ENCODE assay signal across 27 cellular contexts in genomic region chr9:136219276-136219675, GRCh38. TPM values are rescaled to one million over a fixed set of nuclear protein-coding genes. Genes with fewer than 3 reads are reported as not detected.
DNase-seq lines count a peak whose midpoint lies in the region; ATAC-seq, FAIRE-seq and TF ChIP-seq lines count a peak whose summit lies in the region.
"Had no signal": no experiment of that assay in that cellular context is flagged by ENCODE, and none has a peak within 500 bp of the region (broad histone marks: within the 10 kb centered on the region; RNA-seq: fewer than 3 reads in every experiment).

No MANE protein-coding gene starts in this region.

- ATAC-seq in HG03521 (IDR thresholded peaks at IDR 0.05; ENCODE audit: unreplicated experiment) = no peak
- ATAC-seq: heart left ventricle had no signal

- no peak for TF ChIP-seq CTCF in AG09309 (IDR thresholded peaks at IDR 0.05; ENCODE audit: control insufficient read depth, insufficient read depth, low read depth, low read length, missing control alignments)
- TF ChIP-seq CTCF in RWPE1 (conservative IDR thresholded peaks at IDR 0.05; ENCODE audit: low read depth) = no peak
- TF ChIP-seq CTCF in fibroblast of lung (conservative IDR thresholded peaks at IDR 0.05 in 1 of 2, IDR thresholded peaks at IDR 0.05 in 1 of 2; ENCODE audit: low read depth in 1 of 2, low read length in 2 of 2) = no peak
- TF ChIP-seq CTCF in GM10248 (IDR thresholded peaks at IDR 0.05; ENCODE audit: control extremely low read depth, extremely low read depth, low read depth, missing control alignments) = no peak

- POLR2A ChIA-PET in RWPE1 (lab: Yijun Ruan, JAX; ENCODE audit: low non-redundant PET) (no interaction called here), GM10248 (lab: Yijun Ruan, JAX) (no interaction called here)

- DNase-seq in AG09309 (ENCODE audit: low read depth) (peak; percentile 17), H54 (ENCODE audit: insufficient read length, low spot score) (no peak), RWPE1 (ENCODE audit: low spot score) (peak; percentile 85), fibroblast of lung (ENCODE audit: low read depth in 2 of 2) (peak; percentile 65 to 76), SK-N-DZ (ENCODE audit: low spot score) (no peak), GM10248 (ENCODE audit: extremely low spot score) (no peak), NCI-H1105 (lab: John Stamatoyannopoulos, UW) (no peak)
- DNase-seq: activated CD4-positive, alpha-beta T cell treated with anti-CD3 and anti-CD28 coated beads, Interleukin-2, amount 50 U/mL, for 1 hour; activated naive CD4-positive, alpha-beta T cell treated with anti-CD3 and anti-CD28 coated beads, Interleukin-2, amount 50 U/mL, for 16 hours; brain microvascular endothelial cell; Calu3; H7; heart left ventricle; immature natural killer cell; naive B cell; NCI-H187 treated with DMSO at 0.1 percent for 48 hours; NCI-H510A; PC-9; stimulated activated CD4-positive, alpha-beta T cell treated with anti-CD3 and anti-CD28 coated beads, Interleukin-4, amount 100 ng/mL, for 4 hours; stimulated activated CD8-positive, alpha-beta memory T cell treated with anti-CD3 and anti-CD28 coated beads, Interleukin-4, amount 100 ng/mL, for 48 hours had no signal

- H3K79me2 ChIP-seq in fibroblast of lung (ENCODE audit: control insufficient read depth, insufficient read depth, low read length) = no peaks in the 10 kb centered on the region

- H3K4me3 ChIP-seq in AG09309 (ENCODE audit: control insufficient read depth, low read depth, low read length) (no peak overlapping the region), fibroblast of lung (replicated peaks in 1 of 4; ENCODE audit: control extremely low read depth in 1 of 4, insufficient read depth in 1 of 4, low read depth in 3 of 4, low read length in 4 of 4) (no peak overlapping the region)
- H3K4me3 ChIP-seq: heart left ventricle, pancreas, PC-9, suprapubic skin had no signal

- no peaks in the 10 kb centered on the region for H4K20me1 ChIP-seq in fibroblast of lung (ENCODE audit: control insufficient read depth, extremely low read depth, insufficient read depth, low read length)

- H3K27me3 ChIP-seq in fibroblast of lung (ENCODE audit: control insufficient read depth, insufficient read depth, low read length) = no peaks in the 10 kb centered on the region
- H3K27me3 ChIP-seq: brain microvascular endothelial cell, heart left ventricle, pancreas, suprapubic skin had no signal

- H3K36me3 ChIP-seq in fibroblast of lung (ENCODE audit: control insufficient read depth, insufficient read depth, low read length) = peaks cover 9% of the 10 kb centered on the region

- H2AFZ ChIP-seq in fibroblast of lung (ENCODE audit: low read length) = no peak overlapping the region
- H2AFZ ChIP-seq: PC-9 had no signal

- peak; percentile 67 for FAIRE-seq in H54 (lab: Jason Lieb, UNC)
- FAIRE-seq: HTR-8/SVneo, pancreas had no signal

- H3K4me2 ChIP-seq in fibroblast of lung (ENCODE audit: extremely low read depth, insufficient read depth, low read length) = no peak overlapping the region

- CTCF ChIA-PET in RWPE1 (lab: Yijun Ruan, JAX) = interaction anchor here (0.6 to 1.2 kb wide), 4 partner anchors 49 to 252 kb away, joined by 3 to 6 read pairs (median 4); no protein-coding TSS in a partner anchor
- CTCF ChIA-PET in GM10248 (lab: Yijun Ruan, JAX) = interaction anchor here (0.8 to 5.1 kb wide), 3 partner anchors 6 to 13 kb away, joined by 3 to 26 read pairs (median 3); no protein-coding TSS in a partner anchor

- no peak overlapping the region for H3K9ac ChIP-seq in fibroblast of lung (ENCODE audit: insufficient read depth, low read length)

- H3K4me1 ChIP-seq in fibroblast of lung (ENCODE audit: control insufficient read depth, extremely low read depth, insufficient read depth, low read length) = no peaks in the 10 kb centered on the region
- H3K4me1 ChIP-seq: heart left ventricle, pancreas had no signal

- H3K9me3 ChIP-seq in fibroblast of lung (ENCODE audit: control insufficient read depth, insufficient read depth, low read depth, low read length) = no peaks in the 10 kb centered on the region
- H3K9me3 ChIP-seq: pancreas, suprapubic skin had no signal

- H3K27ac ChIP-seq in RWPE1 (peak overlapping the region; percentile 93), fibroblast of lung (ENCODE audit: insufficient read depth, low read length) (no peak overlapping the region)
- H3K27ac ChIP-seq: brain microvascular endothelial cell, heart left ventricle, pancreas, suprapubic skin had no signal

- no peak for TF ChIP-seq POLR2A in H54 (IDR thresholded peaks at IDR 0.05; ENCODE audit: low read depth, low read length)

RNA-seq across cellular contexts. Expression of gene LHX3, which starts 14.3 kb away (rescaled TPM):
- not detected in 2 replicates for total RNA-seq in fibroblast of lung
- not detected in 2 replicates for polyA plus RNA-seq in fibroblast of lung
- polyA plus RNA-seq in fibroblast of lung (2012) = not detected in 2 replicates
- not detected in 2 replicates for polyA minus RNA-seq in fibroblast of lung (ENCODE audit: low replicate concordance)
- not detected in 2 replicates for polyA plus RNA-seq in SK-N-DZ (2014; cell fraction: cytosol; rRNA removed)
- polyA plus RNA-seq in SK-N-DZ (2014; cell fraction: nucleus; rRNA removed) = 0.19 TPM in 1 of 2 replicates, not detected in the other
- total RNA-seq: Calu3, heart left ventricle, lung microvascular endothelial cell, pancreas, skeletal muscle tissue had no signal
- polyA plus RNA-seq: esophagus, heart left ventricle, immature natural killer cell, pancreas had no signal

RNA-seq across cellular contexts. Expression of gene QSOX2, which starts 26.3 kb away (rescaled TPM):
- total RNA-seq in fibroblast of lung = 7.2 and 7.8 TPM in 2 replicates
- 13.2 and 14.7 TPM in 2 replicates for polyA plus RNA-seq in fibroblast of lung
- polyA plus RNA-seq in fibroblast of lung (2012) = 10.5 and 12.1 TPM in 2 replicates
- polyA minus RNA-seq in fibroblast of lung (ENCODE audit: low replicate concordance) = 4.8 and 9.0 TPM in 2 replicates
- polyA plus RNA-seq in SK-N-DZ (2014; cell fraction: cytosol; rRNA removed) = 28.3 and 34.3 TPM in 2 replicates
- polyA plus RNA-seq in SK-N-DZ (2014; cell fraction: nucleus; rRNA removed) = 67.5 and 68.8 TPM in 2 replicates

Comparison
In these comparisons a context has a peak if more than half of its experiments do, and no peak if none do; other contexts are left out.
1. DNase-seq: peak in AG09309 (single experiment), RWPE1 (single experiment) and fibroblast of lung (2 of 2); none in H54 (single experiment), SK-N-DZ (single experiment), GM10248 (single experiment) and NCI-H1105 (single experiment).